Comparison of ENCODE assay signal across 8 cellular contexts in the genomic region with DNA sequence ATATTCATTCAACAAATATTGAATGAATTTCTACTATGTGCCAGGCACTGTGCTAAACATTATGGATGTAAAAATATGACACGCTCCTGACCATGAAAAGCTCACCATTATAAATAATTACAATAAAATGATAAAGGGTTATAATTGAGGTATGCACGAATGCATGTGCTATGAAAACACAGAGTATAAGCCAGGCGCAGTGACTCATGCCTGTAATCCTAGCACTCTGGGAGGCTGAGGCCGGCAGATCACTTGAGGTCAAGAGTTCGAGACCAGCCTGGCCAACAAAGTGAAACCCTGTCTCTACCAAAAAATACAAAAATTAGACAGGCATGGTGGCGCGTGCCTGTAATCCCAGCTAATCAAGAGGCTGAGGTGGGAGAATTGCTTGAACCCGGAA. TPM values are rescaled to one million over a fixed set of nuclear protein-coding genes. Genes with fewer than 3 reads are reported as not detected.
DNase-seq lines count a peak whose midpoint lies in the region; ATAC-seq, FAIRE-seq and TF ChIP-seq lines count a peak whose summit lies in the region.
"Not testable (repeated sequence)": the region's sequence is repeated elsewhere in the genome, so short reads cannot be mapped to it uniquely, and the experiment has no call there.
"Had no signal": no experiment of that assay in that cellular context is flagged by ENCODE, and none has a peak within 500 bp of the region (broad histone marks: within the 10 kb centered on the region; RNA-seq: fewer than 3 reads in every experiment).

No MANE protein-coding gene starts in this region.

- not testable (repeated sequence) for H3K9ac ChIP-seq in IMR-90 (ENCODE audit: low read depth, low read length); astrocyte (ENCODE audit: low read length)

- H2BK20ac ChIP-seq in IMR-90 (ENCODE audit: low read depth, low read length), result peak overlapping the region; percentile 47; the same call in 1 of the 2 replicates

- H3K79me1 ChIP-seq in IMR-90 (ENCODE audit: low read depth in 1 of 2, low read length in 2 of 2), result not testable (repeated sequence)

- H3K9me3 Mint-ChIP-seq in astrocyte (ENCODE audit: unreplicated experiment), result not testable (repeated sequence)

- peak overlapping the region; percentile 94 for H2BK5ac ChIP-seq in IMR-90 (ENCODE audit: low read depth, low read length, poor library complexity, severe bottlenecking)

- H3K9me1 ChIP-seq in IMR-90 (ENCODE audit: insufficient read depth, low read length), result not testable (repeated sequence)

- ATAC-seq in IMR-90 (ENCODE audit: low read depth), result peak; percentile 78

- H2AFZ ChIP-seq in IMR-90 (replicated peaks; ENCODE audit: low read length, poor library complexity); astrocyte (ENCODE audit: low read depth, low read length): not testable (repeated sequence)

- not testable (repeated sequence) for H3K36me3 Mint-ChIP-seq in astrocyte (ENCODE audit: low read depth, unreplicated experiment)

- peak overlapping the region; percentile 70; the same call in 1 of the 2 replicates for H3K4me2 ChIP-seq in IMR-90 (ENCODE audit: low read depth, low read length)
- peak overlapping the region; percentile 32 for H3K4me2 ChIP-seq in astrocyte (ENCODE audit: low read length)

- not testable (repeated sequence) for H3K27ac Mint-ChIP-seq in astrocyte (ENCODE audit: unreplicated experiment)

- H2BK15ac ChIP-seq in IMR-90 (ENCODE audit: low read depth, low read length), result peak overlapping the region; percentile 79; the same call in 2 of the 3 replicates

- H3K79me2 ChIP-seq in astrocyte (ENCODE audit: insufficient read depth, low read length), result not testable (repeated sequence)

- dilution Hi-C loops in IMR-90 (cut with HindIII; ENCODE audit: low sequenced_read_pairs, unreplicated experiment), result not testable (repeated sequence)

- H3K56ac ChIP-seq in IMR-90 (ENCODE audit: extremely low read depth, insufficient read depth, low read length), result 0 out of 2 replicates have a peak overlapping the region, but pooled peaks have one; percentile 0

- not testable (repeated sequence) for TF ChIP-seq CTCF in IMR-90 (conservative IDR thresholded peaks at IDR 0.05; ENCODE audit: low read depth, low read length); astrocyte (IDR thresholded peaks at IDR 0.05; ENCODE audit: insufficient read depth, low read depth, low read length)

- not testable (repeated sequence) for H2AK9ac ChIP-seq in IMR-90 (replicated peaks; ENCODE audit: low read depth, low read length, poor library complexity)

- not testable (repeated sequence) for H4K20me1 ChIP-seq in IMR-90 (ENCODE audit: insufficient read depth, low read length); astrocyte (ENCODE audit: insufficient read depth, low read length)

- not testable (repeated sequence) for TF ChIP-seq RAD21 in IMR-90 (IDR thresholded peaks at IDR 0.05; ENCODE audit: low read length)

- H2AK5ac ChIP-seq in IMR-90 (ENCODE audit: low read depth, low read length), result peak overlapping the region; percentile 76

- H4K5ac ChIP-seq in IMR-90 (ENCODE audit: low read depth, low read length), result peak overlapping the region; percentile 76; the same call in 1 of the 2 replicates

- H3K4ac ChIP-seq in IMR-90 (ENCODE audit: low read depth, low read length), result peak overlapping the region; percentile 73

- H3K23ac ChIP-seq in IMR-90 (ENCODE audit: low read depth, low read length), result not testable (repeated sequence)

- not testable (repeated sequence) for H3K9me3 ChIP-seq in IMR-90 (ENCODE audit: control insufficient read depth, insufficient read depth, low read length); SJCRH30 (replicated peaks); astrocyte (ENCODE audit: insufficient read depth, low read depth, low read length)

- H4K8ac ChIP-seq in IMR-90 (ENCODE audit: low read depth in 2 of 2, low read length in 2 of 2), result peak overlapping the region; percentile 53 to 83; a peak in 3 of 4 replicates

- H3K4me1 ChIP-seq in IMR-90 (ENCODE audit: control insufficient read depth, insufficient read depth, low read length), result not testable (repeated sequence)
- H3K4me1 ChIP-seq in SJCRH30 (peaks cover 39% of the 10 kb centered on the region), astrocyte (ENCODE audit: insufficient read depth, low read length) (peaks cover 28% of the 10 kb centered on the region)

- CTCF ChIA-PET in IMR-90 (lab: Yijun Ruan, JAX), result not testable (repeated sequence)

- peaks cover 17% of the 10 kb centered on the region for H3K4me1 Mint-ChIP-seq in astrocyte (ENCODE audit: low read depth, unreplicated experiment)

- no CpG with 5 or more reads among the region's 8 CpGs for WGBS in IMR-90 (ENCODE audit: extremely low coverage in 2 of 2, insufficient read length in 1 of 2), 2 experiments

- H3K27me3 Mint-ChIP-seq in astrocyte (ENCODE audit: low read depth, unreplicated experiment), result not testable (repeated sequence)

- H4K91ac ChIP-seq in IMR-90 (ENCODE audit: insufficient read depth, low read depth, low read length), result peak overlapping the region; percentile 58; the same call in 1 of the 2 replicates

- not testable (repeated sequence) for H3K36me3 ChIP-seq in IMR-90 (ENCODE audit: control insufficient read depth, insufficient read depth, low read length); SJCRH30; astrocyte (ENCODE audit: insufficient read depth, low read length)

- not testable (repeated sequence) for FAIRE-seq in astrocyte (lab: Jason Lieb, UNC)

- peak overlapping the region; percentile 92; the same call in 1 of the 2 replicates for H3K18ac ChIP-seq in IMR-90 (ENCODE audit: low read depth, low read length)

- DNase-seq in EH (ENCODE audit: low read depth) (peak; percentile 71), HCEC 1CT (peak; percentile 35), IMR-90 (peak; percentile 69), SJCRH30 (peak; percentile 43 to 65), fibroblast of gingiva (ENCODE audit: low read depth) (peak; percentile 50), iris pigment epithelial cell (ENCODE audit: low read depth) (peak; percentile 69)
- not testable (repeated sequence) for DNase-seq in astrocyte (ENCODE audit: low read depth)

- H3K14ac ChIP-seq in IMR-90 (replicated peaks; ENCODE audit: low read depth, low read length), result 0 out of 2 replicates have a peak overlapping the region, but pooled peaks have one; percentile 35

- H2BK120ac ChIP-seq in IMR-90 (ENCODE audit: low read depth, low read length), result peak overlapping the region; percentile 69

- intact Hi-C loops in IMR-90 (cut with micrococcal nuclease), result not testable (repeated sequence)

- not testable (repeated sequence) for H3K4me3 ChIP-seq in IMR-90 (ENCODE audit: insufficient read depth, low read depth, low read length); SJCRH30; astrocyte (ENCODE audit: insufficient read depth, low read depth, low read length)

- H3K27me3 ChIP-seq in IMR-90 (ENCODE audit: control insufficient read depth, insufficient read depth, low read length); SJCRH30; astrocyte (ENCODE audit: insufficient read depth, low read length): not testable (repeated sequence)

- not testable (repeated sequence) for BruUV-seq in IMR-90 (replicated peaks; lab: Mats Ljungman, UMichigan)

- H3K4me3 Mint-ChIP-seq in astrocyte (ENCODE audit: unreplicated experiment), result not testable (repeated sequence)

- POLR2A ChIA-PET in IMR-90 (lab: Charles Lee; ENCODE audit: unreplicated experiment), result not testable (repeated sequence)

- TF ChIP-seq POLR2A in IMR-90 (IDR thresholded peaks at IDR 0.05; ENCODE audit: low read depth, low read length), result not testable (repeated sequence)

- in situ Hi-C loops in IMR-90 (cut with MboI; ENCODE audit: low sequenced_read_pairs), result not testable (repeated sequence)

- H3K27ac ChIP-seq in IMR-90 (ENCODE audit: insufficient read depth, low read length) (peak overlapping the region; percentile 93), SJCRH30 (peak overlapping the region; percentile 93)
- H3K27ac ChIP-seq in astrocyte (ENCODE audit: low read depth, low read length), result not testable (repeated sequence)

RNA-seq across cellular contexts. Expression of gene DNAI7, which starts 5.8 kb away (rescaled TPM):
- total RNA-seq in IMR-90 (2012; rRNA removed), result under 0.01 and 0.28 TPM in 2 replicates
- 0.06 and 0.07 TPM in 2 replicates for polyA plus RNA-seq in IMR-90 (2012; rRNA removed)
- polyA plus RNA-seq in IMR-90 (2012; cell fraction: cytosol; rRNA removed), result 0.04 TPM in 1 of 2 replicates, not detected in the other
- 0.10 TPM in 1 of 2 replicates, not detected in the other for polyA plus RNA-seq in IMR-90 (2012; cell fraction: nucleus; rRNA removed; ENCODE audit: low replicate concordance)
- not detected in 2 replicates for total RNA-seq in SJCRH30 (2014; rRNA removed; shearing (Covaris generic))
- 0.23 TPM in 1 of 2 replicates, not detected in the other for total RNA-seq in astrocyte
- polyA plus RNA-seq: IgD-negative memory B cell had no signal

RNA-seq across cellular contexts. Expression of gene ETFRF1, which starts 5.9 kb away (rescaled TPM):
- total RNA-seq in IMR-90 (2012; rRNA removed), result 8.6 and 17.5 TPM in 2 replicates
- polyA plus RNA-seq in IMR-90 (2012; rRNA removed), result 9.7 and 14.4 TPM in 2 replicates
- polyA plus RNA-seq in IMR-90 (2012; cell fraction: cytosol; rRNA removed), result 1.4 and 2.1 TPM in 2 replicates
- 0.73 and 7.0 TPM in 2 replicates for polyA plus RNA-seq in IMR-90 (2012; cell fraction: nucleus; rRNA removed; ENCODE audit: low replicate concordance)
- total RNA-seq in SJCRH30 (2014; rRNA removed; shearing (Covaris generic)), result 23.7 and 27.1 TPM in 2 replicates
- 6.7 and 9.2 TPM in 2 replicates for total RNA-seq in astrocyte
